In the genomic region with DNA sequence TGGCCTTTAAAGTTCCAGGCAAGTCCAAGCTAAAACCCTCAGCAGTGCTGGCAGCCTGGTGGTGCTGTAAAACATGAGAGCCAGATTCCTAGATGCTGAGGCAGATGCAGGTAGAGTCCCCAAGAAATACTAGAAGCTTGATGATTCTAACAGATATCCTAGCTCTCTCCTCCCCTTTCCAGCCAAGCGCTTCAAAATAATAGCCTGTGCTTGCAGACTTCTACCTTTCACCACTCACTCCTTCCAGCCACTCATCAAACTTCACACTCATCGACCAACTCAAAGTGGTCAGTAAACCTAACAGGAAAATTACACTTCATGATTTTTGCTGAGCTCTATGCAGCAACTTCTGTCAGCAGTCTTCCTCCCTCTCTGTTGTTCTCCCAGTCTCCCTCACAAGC, we compare ENCODE assay signal across 1 cellular context.
TF ChIP-seq lines count a peak whose summit lies in the region.

No MANE protein-coding gene starts in this region.

TF ChIP-seq in K562, 482 proteins besides CTCF, POLR2A, EP300 and RAD21 (continued from another document and continues in another):
- TF ChIP-seq CCAR2 (IDR thresholded peaks at IDR 0.05; ENCODE audit: low read depth, low read length) (0 out of 2 replicates have a peak, but pooled peaks have one; percentile 62), SPI1 (IDR thresholded peaks at IDR 0.05; ENCODE audit: borderline replicate concordance, low read depth, low read length) (no peak), MYNN (IDR thresholded peaks at IDR 0.05) (peak; percentile 100), MYNN (CRISPR knock-in tag; IDR thresholded peaks at IDR 0.05) (peak; percentile 97), PRPF4 (IDR thresholded peaks at IDR 0.05; ENCODE audit: insufficient read depth, low read depth, low read length, poor library complexity, severe bottlenecking) (no peak), YY1 (IDR thresholded peaks at IDR 0.05; ENCODE audit: borderline replicate concordance in 1 of 3, control insufficient read depth in 1 of 3, extremely low read depth in 1 of 3, insufficient read depth in 3 of 3, insufficient read length in 1 of 3, insufficient replicate concordance in 2 of 3, low read depth in 1 of 3, low read length in 2 of 3) (no peak), ZNF696 (CRISPR knock-in tag; conservative IDR thresholded peaks at IDR 0.05) (no peak), ARID2 (IDR thresholded peaks at IDR 0.05) (0 out of 2 replicates have a peak, but pooled peaks have one; percentile 37), ZNF436 (CRISPR knock-in tag; IDR thresholded peaks at IDR 0.05) (no peak), FOXK2 (conservative IDR thresholded peaks at IDR 0.05 in 1 of 2, IDR thresholded peaks at IDR 0.05 in 1 of 2; ENCODE audit: low read depth in 2 of 2) (peak in 1 of 2 experiments; percentile 15; a peak in 1 of 4 replicates), SIN3B (IDR thresholded peaks at IDR 0.05; ENCODE audit: low read depth) (no peak), HDAC1 (IDR thresholded peaks at IDR 0.05) (peak in 1 of 2 experiments; percentile 46; a peak in 1 of 4 replicates), LCOR (CRISPR knock-in tag; IDR thresholded peaks at IDR 0.05) (no peak), GABPB1 (CRISPR knock-in tag; IDR thresholded peaks at IDR 0.05) (0 out of 2 replicates have a peak, but pooled peaks have one; percentile 22), SUPT5H (IDR thresholded peaks at IDR 0.05) (no peak), MAFG (tag; conservative IDR thresholded peaks at IDR 0.05) (no peak), MTA1 (IDR thresholded peaks at IDR 0.05; ENCODE audit: borderline replicate concordance) (peak; percentile 53; the same call in 1 of the 2 replicates), MAZ (CRISPR knock-in tag; conservative IDR thresholded peaks at IDR 0.05 in 1 of 2, IDR thresholded peaks at IDR 0.05 in 1 of 2) (0 out of 4 replicates have a peak, but pooled peaks of 1 of the 2 experiments have one; percentile 8), FOXK1 (CRISPR knock-in tag; IDR thresholded peaks at IDR 0.05; ENCODE audit: borderline replicate concordance) (0 out of 2 replicates have a peak, but pooled peaks have one; percentile 33), BDP1 (IDR thresholded peaks at IDR 0.05; ENCODE audit: insufficient read depth, insufficient read length) (no peak), ZEB2 (IDR thresholded peaks at IDR 0.05) (no peak), CEBPG (CRISPR knock-in tag; IDR thresholded peaks at IDR 0.05) (no peak), CEBPG (tag; conservative IDR thresholded peaks at IDR 0.05 in 1 of 2, IDR thresholded peaks at IDR 0.05 in 1 of 2) (no peak), SMAD2 (IDR thresholded peaks at IDR 0.05; ENCODE audit: low read depth, low read length) (no peak), RNF2 (IDR thresholded peaks at IDR 0.05) (no peak)
- TF ChIP-seq, protein P1, sequence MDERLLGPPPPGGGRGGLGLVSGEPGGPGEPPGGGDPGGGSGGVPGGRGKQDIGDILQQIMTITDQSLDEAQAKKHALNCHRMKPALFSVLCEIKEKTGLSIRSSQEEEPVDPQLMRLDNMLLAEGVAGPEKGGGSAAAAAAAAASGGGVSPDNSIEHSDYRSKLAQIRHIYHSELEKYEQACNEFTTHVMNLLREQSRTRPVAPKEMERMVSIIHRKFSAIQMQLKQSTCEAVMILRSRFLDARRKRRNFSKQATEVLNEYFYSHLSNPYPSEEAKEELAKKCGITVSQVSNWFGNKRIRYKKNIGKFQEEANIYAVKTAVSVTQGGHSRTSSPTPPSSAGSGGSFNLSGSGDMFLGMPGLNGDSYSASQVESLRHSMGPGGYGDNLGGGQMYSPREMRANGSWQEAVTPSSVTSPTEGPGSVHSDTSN (CRISPR knock-in tag; IDR thresholded peaks at IDR 0.05; ENCODE audit: low read depth) = no peak
- TF ChIP-seq, protein P1 (tag; conservative IDR thresholded peaks at IDR 0.05; ENCODE audit: low read depth) = peak; percentile 24; the same call in 1 of the 2 replicates
- TF ChIP-seq, protein P2, sequence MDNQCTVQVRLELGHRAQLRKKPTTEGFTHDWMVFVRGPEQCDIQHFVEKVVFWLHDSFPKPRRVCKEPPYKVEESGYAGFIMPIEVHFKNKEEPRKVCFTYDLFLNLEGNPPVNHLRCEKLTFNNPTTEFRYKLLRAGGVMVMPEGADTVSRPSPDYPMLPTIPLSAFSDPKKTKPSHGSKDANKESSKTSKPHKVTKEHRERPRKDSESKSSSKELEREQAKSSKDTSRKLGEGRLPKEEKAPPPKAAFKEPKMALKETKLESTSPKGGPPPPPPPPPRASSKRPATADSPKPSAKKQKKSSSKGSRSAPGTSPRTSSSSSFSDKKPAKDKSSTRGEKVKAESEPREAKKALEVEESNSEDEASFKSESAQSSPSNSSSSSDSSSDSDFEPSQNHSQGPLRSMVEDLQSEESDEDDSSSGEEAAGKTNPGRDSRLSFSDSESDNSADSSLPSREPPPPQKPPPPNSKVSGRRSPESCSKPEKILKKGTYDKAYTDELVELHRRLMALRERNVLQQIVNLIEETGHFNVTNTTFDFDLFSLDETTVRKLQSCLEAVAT (IDR thresholded peaks at IDR 0.05) = peak; percentile 39 to 56; a peak in 1 of 4 replicates
- TF ChIP-seq, protein P3, sequence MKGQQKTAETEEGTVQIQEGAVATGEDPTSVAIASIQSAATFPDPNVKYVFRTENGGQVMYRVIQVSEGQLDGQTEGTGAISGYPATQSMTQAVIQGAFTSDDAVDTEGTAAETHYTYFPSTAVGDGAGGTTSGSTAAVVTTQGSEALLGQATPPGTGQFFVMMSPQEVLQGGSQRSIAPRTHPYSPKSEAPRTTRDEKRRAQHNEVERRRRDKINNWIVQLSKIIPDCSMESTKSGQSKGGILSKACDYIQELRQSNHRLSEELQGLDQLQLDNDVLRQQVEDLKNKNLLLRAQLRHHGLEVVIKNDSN (CRISPR knock-in tag; IDR thresholded peaks at IDR 0.05) = no peak
- TF ChIP-seq, protein P4, sequence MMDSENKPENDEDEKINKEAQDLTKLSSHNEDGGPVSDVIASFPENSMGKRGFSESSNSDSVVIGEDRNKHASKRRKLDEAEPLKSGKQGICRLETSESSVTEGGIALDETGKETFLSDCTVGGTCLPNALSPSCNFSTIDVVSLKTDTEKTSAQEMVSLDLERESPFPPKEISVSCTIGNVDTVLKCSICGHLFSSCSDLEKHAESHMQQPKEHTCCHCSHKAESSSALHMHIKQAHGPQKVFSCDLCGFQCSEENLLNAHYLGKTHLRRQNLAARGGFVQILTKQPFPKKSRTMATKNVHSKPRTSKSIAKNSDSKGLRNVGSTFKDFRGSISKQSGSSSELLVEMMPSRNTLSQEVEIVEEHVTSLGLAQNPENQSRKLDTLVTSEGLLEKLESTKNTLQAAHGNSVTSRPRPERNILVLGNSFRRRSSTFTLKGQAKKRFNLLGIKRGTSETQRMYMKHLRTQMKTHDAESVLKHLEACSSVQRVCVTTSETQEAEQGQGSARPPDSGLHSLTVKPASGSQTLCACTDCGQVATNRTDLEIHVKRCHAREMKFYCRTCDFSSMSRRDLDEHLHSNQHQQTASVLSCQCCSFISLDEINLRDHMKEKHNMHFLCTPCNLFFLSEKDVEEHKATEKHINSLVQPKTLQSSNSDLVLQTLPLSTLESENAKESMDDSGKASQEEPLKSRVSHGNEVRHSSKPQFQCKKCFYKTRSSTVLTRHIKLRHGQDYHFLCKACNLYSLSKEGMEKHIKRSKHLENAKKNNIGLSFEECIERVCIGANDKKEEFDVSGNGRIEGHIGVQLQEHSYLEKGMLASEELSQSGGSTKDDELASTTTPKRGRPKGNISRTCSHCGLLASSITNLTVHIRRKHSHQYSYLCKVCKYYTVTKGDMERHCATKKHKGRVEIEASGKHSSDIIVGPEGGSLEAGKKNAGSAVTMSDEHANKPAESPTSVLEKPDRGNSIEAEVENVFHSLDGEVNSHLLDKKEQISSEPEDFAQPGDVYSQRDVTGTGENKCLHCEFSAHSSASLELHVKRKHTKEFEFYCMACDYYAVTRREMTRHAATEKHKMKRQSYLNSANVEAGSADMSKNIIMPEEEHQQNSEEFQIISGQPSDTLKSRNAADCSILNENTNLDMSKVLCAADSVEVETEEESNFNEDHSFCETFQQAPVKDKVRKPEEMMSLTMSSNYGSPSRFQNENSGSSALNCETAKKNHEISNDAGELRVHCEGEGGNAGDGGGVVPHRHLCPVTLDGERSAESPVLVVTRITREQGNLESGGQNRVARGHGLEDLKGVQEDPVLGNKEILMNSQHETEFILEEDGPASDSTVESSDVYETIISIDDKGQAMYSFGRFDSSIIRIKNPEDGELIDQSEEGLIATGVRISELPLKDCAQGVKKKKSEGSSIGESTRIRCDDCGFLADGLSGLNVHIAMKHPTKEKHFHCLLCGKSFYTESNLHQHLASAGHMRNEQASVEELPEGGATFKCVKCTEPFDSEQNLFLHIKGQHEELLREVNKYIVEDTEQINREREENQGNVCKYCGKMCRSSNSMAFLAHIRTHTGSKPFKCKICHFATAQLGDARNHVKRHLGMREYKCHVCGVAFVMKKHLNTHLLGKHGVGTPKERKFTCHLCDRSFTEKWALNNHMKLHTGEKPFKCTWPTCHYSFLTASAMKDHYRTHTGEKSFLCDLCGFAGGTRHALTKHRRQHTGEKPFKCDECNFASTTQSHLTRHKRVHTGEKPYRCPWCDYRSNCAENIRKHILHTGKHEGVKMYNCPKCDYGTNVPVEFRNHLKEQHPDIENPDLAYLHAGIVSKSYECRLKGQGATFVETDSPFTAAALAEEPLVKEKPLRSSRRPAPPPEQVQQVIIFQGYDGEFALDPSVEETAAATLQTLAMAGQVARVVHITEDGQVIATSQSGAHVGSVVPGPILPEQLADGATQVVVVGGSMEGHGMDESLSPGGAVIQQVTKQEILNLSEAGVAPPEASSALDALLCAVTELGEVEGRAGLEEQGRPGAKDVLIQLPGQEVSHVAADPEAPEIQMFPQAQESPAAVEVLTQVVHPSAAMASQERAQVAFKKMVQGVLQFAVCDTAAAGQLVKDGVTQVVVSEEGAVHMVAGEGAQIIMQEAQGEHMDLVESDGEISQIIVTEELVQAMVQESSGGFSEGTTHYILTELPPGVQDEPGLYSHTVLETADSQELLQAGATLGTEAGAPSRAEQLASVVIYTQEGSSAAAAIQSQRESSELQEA (IDR thresholded peaks at IDR 0.05; ENCODE audit: low read depth) = 0 out of 2 replicates have a peak, but pooled peaks have one; percentile 23
- TF ChIP-seq, protein P5, sequence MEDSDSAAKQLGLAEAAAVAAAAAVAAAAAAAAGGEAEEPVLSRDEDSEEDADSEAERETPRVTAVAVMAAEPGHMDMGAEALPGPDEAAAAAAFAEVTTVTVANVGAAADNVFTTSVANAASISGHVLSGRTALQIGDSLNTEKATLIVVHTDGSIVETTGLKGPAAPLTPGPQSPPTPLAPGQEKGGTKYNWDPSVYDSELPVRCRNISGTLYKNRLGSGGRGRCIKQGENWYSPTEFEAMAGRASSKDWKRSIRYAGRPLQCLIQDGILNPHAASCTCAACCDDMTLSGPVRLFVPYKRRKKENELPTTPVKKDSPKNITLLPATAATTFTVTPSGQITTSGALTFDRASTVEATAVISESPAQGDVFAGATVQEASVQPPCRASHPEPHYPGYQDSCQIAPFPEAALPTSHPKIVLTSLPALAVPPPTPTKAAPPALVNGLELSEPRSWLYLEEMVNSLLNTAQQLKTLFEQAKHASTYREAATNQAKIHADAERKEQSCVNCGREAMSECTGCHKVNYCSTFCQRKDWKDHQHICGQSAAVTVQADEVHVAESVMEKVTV (CRISPR knock-in tag; IDR thresholded peaks at IDR 0.05) = no peak
- TF ChIP-seq, protein P6, sequence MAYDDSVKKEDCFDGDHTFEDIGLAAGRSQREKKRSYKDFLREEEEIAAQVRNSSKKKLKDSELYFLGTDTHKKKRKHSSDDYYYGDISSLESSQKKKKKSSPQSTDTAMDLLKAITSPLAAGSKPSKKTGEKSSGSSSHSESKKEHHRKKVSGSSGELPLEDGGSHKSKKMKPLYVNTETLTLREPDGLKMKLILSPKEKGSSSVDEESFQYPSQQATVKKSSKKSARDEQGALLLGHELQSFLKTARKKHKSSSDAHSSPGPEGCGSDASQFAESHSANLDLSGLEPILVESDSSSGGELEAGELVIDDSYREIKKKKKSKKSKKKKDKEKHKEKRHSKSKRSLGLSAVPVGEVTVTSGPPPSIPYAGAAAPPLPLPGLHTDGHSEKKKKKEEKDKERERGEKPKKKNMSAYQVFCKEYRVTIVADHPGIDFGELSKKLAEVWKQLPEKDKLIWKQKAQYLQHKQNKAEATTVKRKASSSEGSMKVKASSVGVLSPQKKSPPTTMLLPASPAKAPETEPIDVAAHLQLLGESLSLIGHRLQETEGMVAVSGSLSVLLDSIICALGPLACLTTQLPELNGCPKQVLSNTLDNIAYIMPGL (CRISPR knock-in tag; IDR thresholded peaks at IDR 0.05) = no peak
- TF ChIP-seq, protein P7, sequence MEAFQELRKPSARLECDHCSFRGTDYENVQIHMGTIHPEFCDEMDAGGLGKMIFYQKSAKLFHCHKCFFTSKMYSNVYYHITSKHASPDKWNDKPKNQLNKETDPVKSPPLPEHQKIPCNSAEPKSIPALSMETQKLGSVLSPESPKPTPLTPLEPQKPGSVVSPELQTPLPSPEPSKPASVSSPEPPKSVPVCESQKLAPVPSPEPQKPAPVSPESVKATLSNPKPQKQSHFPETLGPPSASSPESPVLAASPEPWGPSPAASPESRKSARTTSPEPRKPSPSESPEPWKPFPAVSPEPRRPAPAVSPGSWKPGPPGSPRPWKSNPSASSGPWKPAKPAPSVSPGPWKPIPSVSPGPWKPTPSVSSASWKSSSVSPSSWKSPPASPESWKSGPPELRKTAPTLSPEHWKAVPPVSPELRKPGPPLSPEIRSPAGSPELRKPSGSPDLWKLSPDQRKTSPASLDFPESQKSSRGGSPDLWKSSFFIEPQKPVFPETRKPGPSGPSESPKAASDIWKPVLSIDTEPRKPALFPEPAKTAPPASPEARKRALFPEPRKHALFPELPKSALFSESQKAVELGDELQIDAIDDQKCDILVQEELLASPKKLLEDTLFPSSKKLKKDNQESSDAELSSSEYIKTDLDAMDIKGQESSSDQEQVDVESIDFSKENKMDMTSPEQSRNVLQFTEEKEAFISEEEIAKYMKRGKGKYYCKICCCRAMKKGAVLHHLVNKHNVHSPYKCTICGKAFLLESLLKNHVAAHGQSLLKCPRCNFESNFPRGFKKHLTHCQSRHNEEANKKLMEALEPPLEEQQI (IDR thresholded peaks at IDR 0.05) = no peak
- TF ChIP-seq, protein P8, sequence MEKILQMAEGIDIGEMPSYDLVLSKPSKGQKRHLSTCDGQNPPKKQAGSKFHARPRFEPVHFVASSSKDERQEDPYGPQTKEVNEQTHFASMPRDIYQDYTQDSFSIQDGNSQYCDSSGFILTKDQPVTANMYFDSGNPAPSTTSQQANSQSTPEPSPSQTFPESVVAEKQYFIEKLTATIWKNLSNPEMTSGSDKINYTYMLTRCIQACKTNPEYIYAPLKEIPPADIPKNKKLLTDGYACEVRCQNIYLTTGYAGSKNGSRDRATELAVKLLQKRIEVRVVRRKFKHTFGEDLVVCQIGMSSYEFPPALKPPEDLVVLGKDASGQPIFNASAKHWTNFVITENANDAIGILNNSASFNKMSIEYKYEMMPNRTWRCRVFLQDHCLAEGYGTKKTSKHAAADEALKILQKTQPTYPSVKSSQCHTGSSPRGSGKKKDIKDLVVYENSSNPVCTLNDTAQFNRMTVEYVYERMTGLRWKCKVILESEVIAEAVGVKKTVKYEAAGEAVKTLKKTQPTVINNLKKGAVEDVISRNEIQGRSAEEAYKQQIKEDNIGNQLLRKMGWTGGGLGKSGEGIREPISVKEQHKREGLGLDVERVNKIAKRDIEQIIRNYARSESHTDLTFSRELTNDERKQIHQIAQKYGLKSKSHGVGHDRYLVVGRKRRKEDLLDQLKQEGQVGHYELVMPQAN (IDR thresholded peaks at IDR 0.05; ENCODE audit: borderline replicate concordance) = 0 out of 2 replicates have a peak, but pooled peaks have one; percentile 20
